ENCODE assay signal across 20 cellular contexts in the genomic region with DNA sequence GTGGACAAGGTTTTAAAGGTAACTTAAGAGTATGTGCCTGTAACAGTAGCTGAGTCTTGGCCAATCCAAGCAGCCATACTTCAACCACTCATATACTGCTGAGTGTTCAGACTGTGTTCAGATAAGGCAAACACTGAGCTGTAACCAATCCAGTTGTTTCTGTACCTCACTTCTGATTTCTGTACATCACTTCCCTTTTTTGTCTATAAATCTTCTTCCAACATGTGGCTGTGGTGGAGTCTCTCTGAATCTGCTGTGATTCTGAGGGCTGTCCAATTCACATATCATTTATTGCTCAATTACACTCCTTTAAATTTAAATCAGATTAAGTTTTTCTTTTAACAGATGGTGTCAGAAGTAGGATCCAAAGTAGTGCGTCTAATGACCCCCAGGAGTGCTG.
"Had no signal": no experiment of that assay in that cellular context is flagged by ENCODE, and none has a peak within 500 bp of the region (broad histone marks: within the 10 kb centered on the region; RNA-seq: fewer than 3 reads in every experiment).

No MANE protein-coding gene starts in this region.

- H3K4me3 ChIP-seq: cardiac muscle cell had no signal

- DNase-seq: activated CD4-positive, alpha-beta memory T cell treated with anti-CD3 and anti-CD28 coated beads, Interleukin-2, amount 10 ng/mL, durations not matched to agents 7 days and 5 days; activated CD4-positive, alpha-beta T cell treated with anti-CD3 and anti-CD28 coated beads for 36 hours; activated CD4-positive, alpha-beta T cell treated with anti-CD3 and anti-CD28 coated beads, Interleukin-2, amount 50 U/mL, for 1 hour; activated CD4-positive, CD25-positive, alpha-beta regulatory T cell; activated gamma-delta T cell; activated naive CD4-positive, alpha-beta T cell treated with anti-CD3 and anti-CD28 coated beads for 36 hours; activated T-cell treated with anti-CD3 and anti-CD28 coated beads for 4 hours; activated T-cell treated with anti-CD3 and anti-CD28 coated beads, Interleukin-2, amount 50 U/mL, for 48 hours; brain microvascular endothelial cell; Kasumi-1; NCI-H1105; NCI-H1436; NCI-H187; NCI-H2081; NCI-H526 treated with DMSO at 0.1 percent for 48 hours; SIG-M5; T-cell; T-helper 2 cell; T1000 had no signal
